Comparison of ENCODE assay signal across 8 cellular contexts in genomic region chr1:74197657-74198552, GRCh38. TPM values are rescaled to one million over a fixed set of nuclear protein-coding genes. Genes with fewer than 3 reads are reported as not detected.
DNase-seq lines count a peak whose midpoint lies in the region; ATAC-seq and TF ChIP-seq lines count a peak whose summit lies in the region.

Gene FPGT (plus strand): TSS chr1:74198242. CDS start chr1:74198279, 37 bp downstream.
Gene LRRIQ3 (minus strand): TSS chr1:74198176. CDS start chr1:74183684, 14,492 bp downstream.

- TF ChIP-seq POLR2A in spleen (IDR thresholded peaks at IDR 0.05) = no peak

- DNase-seq in AG10803 (ENCODE audit: low read depth) (peak; percentile 94), NCI-H345 treated with DMSO at 0.1 percent for 48 hours (lab: John Stamatoyannopoulos, UW; ENCODE audit: unreplicated experiment) (peak; percentile 92), cerebellar cortex (ENCODE audit: low spot score) (peak; percentile 97), iris pigment epithelial cell (ENCODE audit: low read depth) (peak; percentile 93), spleen (peak; percentile 97)
- DNase-seq in activated CD4-positive, CD25-positive, alpha-beta regulatory T cell treated with anti-CD3 and anti-CD28 coated beads, Interleukin-2, amount 50 U/mL, for 16 hours (ENCODE audit: low read depth, low spot score) = peak; percentile 89

- 2 to 9% (median 3%) methylated on average over 27 to 41 of the region's 41 CpGs for whole genome bisulfite sequencing in spleen, 5 donors

- intact Hi-C loops in spleen (cut with DNase I; ENCODE audit: low total_unique reads) = no loop called here

- peak within 1 kb of the TSS; percentile 76 to 91 (median 88) for H3K27ac ChIP-seq in spleen

- ATAC-seq in GM19035 (IDR thresholded peaks at IDR 0.05; ENCODE audit: unreplicated experiment) (peak; percentile 95), HG03342 (IDR thresholded peaks at IDR 0.05; ENCODE audit: unreplicated experiment) (peak; percentile 92)

- H3K9me3 ChIP-seq in spleen = no peaks in the 10 kb centered on the region

- H3K36me3 ChIP-seq in spleen = peaks cover 0 to 25% (median 8%) of the 10 kb centered on the region in 6 donors

- H3K4me1 ChIP-seq in spleen = peaks cover 0 to 41% (median 18%) of the 10 kb centered on the region in 6 donors

- no peaks in the 10 kb centered on the region for H3K27me3 ChIP-seq in spleen (replicated peaks in 1 of 7)

- 0 out of 2 replicates have a peak, but pooled peaks have one; percentile 6 for TF ChIP-seq CTCF in AG10803 (conservative IDR thresholded peaks at IDR 0.05; ENCODE audit: low read length)
- peak in 2 of 11 experiments; percentile 20 to 26 for TF ChIP-seq CTCF in spleen (IDR thresholded peaks at IDR 0.05 in 8 of 11, conservative IDR thresholded peaks at IDR 0.05 in 3 of 11)

- H3K4me3 ChIP-seq in AG10803 (ENCODE audit: low read length) (peak within 1 kb of the TSS; percentile 78), spleen (peak within 1 kb of the TSS; percentile 42 to 66 (median 56))

RNA-seq across cellular contexts. Expression of gene FPGT, which starts in this region (rescaled TPM):
- 10 to 100 TPM; 12.7 to 28.0 (median 19.0) TPM for total RNA-seq in spleen
- 1 to 10 TPM; 3.6 to 6.6 (median 5.1) TPM for polyA plus RNA-seq in spleen

RNA-seq across cellular contexts. Expression of gene LRRIQ3, which starts in this region (rescaled TPM):
- total RNA-seq in spleen = 1 to 10 TPM; 1.0 to 3.0 (median 1.7) TPM
- polyA plus RNA-seq in spleen = 1 to 10 TPM in 2 of 3 donors, under 1 TPM in 1; 0.86 to 1.3 (median 1.2) TPM

Comparison
In these comparisons a context has a peak if more than half of its experiments do, and no peak if none do; other contexts are left out.
1. Peak in every context shown above with its lines: DNase-seq, ATAC-seq, H3K4me3 ChIP-seq and H3K27ac ChIP-seq.